Comparison of ENCODE assay signal across 8 cellular contexts in genomic region chr19:480016-480855, GRCh38. TPM values are rescaled to one million over a fixed set of nuclear protein-coding genes. Genes with fewer than 3 reads are reported as not detected.
A peak's percentile ranks its signal among the peaks of the same experiment; 100 is the strongest.
DNase-seq lines count a peak whose midpoint lies in the region; ATAC-seq and TF ChIP-seq lines count a peak whose summit lies in the region.

No MANE protein-coding gene starts in this region.

- intact Hi-C loops in body of pancreas (cut with DNase I), result no loop called here

- peaks cover 9% of the 10 kb centered on the region for H3K4me1 ChIP-seq in body of pancreas
- peaks cover 4% of the 10 kb centered on the region for H3K4me1 ChIP-seq in skeletal muscle satellite cell (ENCODE audit: control insufficient read depth, insufficient read depth, low read length)

- no peak overlapping the region for H3K9ac ChIP-seq in SK-N-MC (ENCODE audit: insufficient read length)
- no peak overlapping the region for H3K9ac ChIP-seq in skeletal muscle satellite cell (ENCODE audit: low read depth, low read length)

- H3K27me3 ChIP-seq in body of pancreas, result no peaks in the 10 kb centered on the region
- peaks cover 2% of the 10 kb centered on the region for H3K27me3 ChIP-seq in skeletal muscle satellite cell (ENCODE audit: control insufficient read depth, insufficient read depth, low read length)

- H3K9me3 ChIP-seq in SK-N-MC (ENCODE audit: low read depth, low read length), result no peaks in the 10 kb centered on the region
- no peaks in the 10 kb centered on the region for H3K9me3 ChIP-seq in body of pancreas
- H3K9me3 ChIP-seq in skeletal muscle satellite cell (replicated peaks; ENCODE audit: low read length), result no peaks in the 10 kb centered on the region

- ATAC-seq in body of pancreas, result peak; percentile 91
- ATAC-seq in GM18511 (IDR thresholded peaks at IDR 0.05; ENCODE audit: unreplicated experiment), result no peak
- no peak for ATAC-seq in GM21825 (IDR thresholded peaks at IDR 0.05; ENCODE audit: unreplicated experiment)

- 25 to 27% methylated on average over 27 to 29 of the region's 36 CpGs for WGBS in body of pancreas, 2 donors

- peak in 1 of 3 donors; percentile 8 for TF ChIP-seq POLR2A in body of pancreas (IDR thresholded peaks at IDR 0.05)

- peak overlapping the region; percentile 71 for H3K4me2 ChIP-seq in skeletal muscle satellite cell (ENCODE audit: low read length)

- H3K36me3 ChIP-seq in SK-N-MC (ENCODE audit: insufficient read depth, low read length) (no peaks in the 10 kb centered on the region), body of pancreas (replicated peaks in 1 of 2; ENCODE audit: insufficient read depth in 1 of 2, low read depth in 2 of 2) (no peaks in the 10 kb centered on the region), skeletal muscle satellite cell (ENCODE audit: insufficient read depth, low read length) (no peaks in the 10 kb centered on the region)

- H3K4me3 ChIP-seq in SK-N-MC (0 out of 2 replicates have a peak overlapping the region, but pooled peaks have one; percentile 18), body of pancreas (no peak overlapping the region), skeletal muscle satellite cell (ENCODE audit: low read length) (peak overlapping the region; percentile 61)

- DNase-seq in NCI-H2196 (lab: John Stamatoyannopoulos, UW; ENCODE audit: unreplicated experiment), result peak; percentile 81
- no peak for DNase-seq in NCI-H2196 treated with DMSO at 0.1 percent for 48 hours (lab: John Stamatoyannopoulos, UW; ENCODE audit: unreplicated experiment)
- no peak for DNase-seq in SK-N-MC (ENCODE audit: low read depth, low spot score)
- DNase-seq in body of pancreas, result peak; percentile 87
- peak; percentile 86 for DNase-seq in iPS-NIHi11 (ENCODE audit: low spot score)

- H3K27ac ChIP-seq in SK-N-MC (no peak overlapping the region), body of pancreas (peak overlapping the region in 1 of 4 donors; percentile 51)

- TF ChIP-seq CTCF in body of pancreas (IDR thresholded peaks at IDR 0.05), result peak; percentile 54 to 94 (median 79)

RNA-seq across cellular contexts. Expression of gene MADCAM1, which starts 16.1 kb away (rescaled TPM):
- 1 to 10 TPM in 1 of 2 donors, not detected in 1; 3.6 TPM for total RNA-seq in body of pancreas
- total RNA-seq in skeletal muscle satellite cell (2012; rRNA removed), result 0.22 TPM in 1 of 2 replicates, not detected in the other

RNA-seq across cellular contexts. Expression of gene SHC2, which starts 19.4 kb away (rescaled TPM):
- 100 to 1,000 TPM; 119 to 137 TPM for total RNA-seq in body of pancreas
- under 0.01 TPM in 1 of 2 replicates, not detected in the other for total RNA-seq in skeletal muscle satellite cell (2012; rRNA removed)

RNA-seq across cellular contexts. Expression of gene TPGS1, which starts 27.1 kb away (rescaled TPM):
- 10 to 100 TPM; 34.5 to 62.0 TPM for total RNA-seq in body of pancreas
- total RNA-seq in skeletal muscle satellite cell (2012; rRNA removed), result 32.7 and 35.4 TPM in 2 replicates

RNA-seq across cellular contexts. Expression of gene CDC34, which starts 51.3 kb away (rescaled TPM):
- total RNA-seq in body of pancreas, result 100 to 1,000 TPM in 1 of 2 donors, 10 to 100 TPM in 1; 77.0 to 101 TPM
- total RNA-seq in skeletal muscle satellite cell (2012; rRNA removed), result 42.3 and 47.2 TPM in 2 replicates

Comparison
In these comparisons a context has a peak if more than half of its experiments do, and no peak if none do; other contexts are left out.
1. DNase-seq: peak in NCI-H2196 (single experiment), body of pancreas (4 of 4) and iPS-NIHi11 (single experiment); none in NCI-H2196 treated with DMSO at 0.1 percent for 48 hours (single experiment) and SK-N-MC (single experiment).
2. H3K4me3 ChIP-seq: peak in SK-N-MC (single experiment) and skeletal muscle satellite cell (single experiment); none in body of pancreas (0 of 2).